10 cellular contexts compared by ENCODE assay signal in the genomic region with DNA sequence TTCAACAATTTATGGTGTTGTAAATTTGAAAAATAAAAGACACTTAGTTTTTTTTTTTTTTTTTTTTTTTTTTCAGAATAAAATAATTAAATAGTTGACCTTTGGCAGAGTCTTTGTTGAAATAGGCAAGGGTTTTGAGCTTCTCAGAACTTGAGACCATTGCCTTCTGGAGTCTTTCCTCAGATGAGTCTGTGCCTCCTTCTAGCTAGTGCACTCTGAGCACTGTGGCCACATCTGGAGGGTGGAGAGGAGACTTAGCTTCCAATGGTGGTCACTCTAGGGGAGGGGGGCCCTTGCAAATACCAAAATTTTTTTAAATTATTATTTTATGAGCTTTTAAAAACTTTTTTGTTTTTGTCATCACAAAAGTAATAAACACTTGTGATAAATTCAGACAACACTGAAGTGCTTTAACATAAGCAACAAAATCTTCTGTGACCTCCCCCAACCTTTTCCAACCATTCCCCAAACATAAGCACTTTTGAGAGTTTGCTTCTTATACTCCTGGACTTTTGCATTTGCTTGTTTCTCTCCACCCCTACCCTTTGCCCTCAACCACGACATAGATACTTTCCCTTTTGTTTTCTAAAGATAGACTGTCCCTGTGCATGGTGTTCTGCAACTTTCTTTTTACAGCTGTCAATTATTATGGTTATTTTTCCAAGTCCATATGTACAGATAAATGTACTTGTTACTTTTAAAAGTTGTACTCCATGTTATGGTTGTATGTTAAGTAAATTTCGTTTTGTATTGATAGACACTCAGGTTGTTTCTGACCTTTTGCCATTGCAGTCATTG. TPM values are rescaled to one million over a fixed set of nuclear protein-coding genes. Genes with fewer than 3 reads are reported as not detected.
A peak's percentile ranks its signal among the peaks of the same experiment; 100 is the strongest.
DNase-seq lines count a peak whose midpoint lies in the region; ATAC-seq and TF ChIP-seq lines count a peak whose summit lies in the region.
"Had no signal": no experiment of that assay in that cellular context is flagged by ENCODE, and none has a peak within 500 bp of the region (broad histone marks: within the 10 kb centered on the region; RNA-seq: fewer than 3 reads in every experiment).

No MANE protein-coding gene starts in this region.

- H4K20me1 ChIP-seq in PC-3 (ENCODE audit: low read length), result no peaks in the 10 kb centered on the region

- TF ChIP-seq CTCF in GM13976 (IDR thresholded peaks at IDR 0.05; ENCODE audit: borderline replicate concordance, control extremely low read depth, extremely low read depth, insufficient read depth, missing control alignments) (no peak), brain microvascular endothelial cell (IDR thresholded peaks at IDR 0.05; ENCODE audit: low read depth, low read length, missing control alignments) (no peak), PC-3 (conservative IDR thresholded peaks at IDR 0.05; ENCODE audit: low read depth, low read length) (no peak)

- H4K12ac ChIP-seq in trophoblast cell (ENCODE audit: low read depth, low read length), result no peak overlapping the region

- H2BK12ac ChIP-seq in trophoblast cell (ENCODE audit: low read length), result no peak overlapping the region

- H3K4me1 ChIP-seq in trophoblast cell (ENCODE audit: control insufficient read depth in 1 of 2, insufficient read depth in 2 of 2, low read length in 2 of 2) (no peaks in the 10 kb centered on the region), PC-3 (ENCODE audit: insufficient read depth, low read length) (peaks cover 12% of the 10 kb centered on the region)

- H3K9me2 ChIP-seq in PC-3 (replicated peaks; ENCODE audit: low read length), result no peaks in the 10 kb centered on the region

- no peak overlapping the region for H2AK5ac ChIP-seq in trophoblast cell (ENCODE audit: low read length)

- H2BK120ac ChIP-seq in trophoblast cell (ENCODE audit: insufficient read depth, low read length, poor library complexity), result no peak overlapping the region

- ATAC-seq in GM19467 (IDR thresholded peaks at IDR 0.05; ENCODE audit: unreplicated experiment), result peak; percentile 89
- peak; percentile 87 for ATAC-seq in HG03354 (IDR thresholded peaks at IDR 0.05; ENCODE audit: poor library complexity, severe bottlenecking, unreplicated experiment)
- no peak for ATAC-seq in PC-3
- ATAC-seq: Panc1 had no signal

- H3K36me3 Mint-ChIP-seq in immature natural killer cell, result no peaks in the 10 kb centered on the region
- H3K36me3 Mint-ChIP-seq: brain had no signal

- H2AFZ ChIP-seq in trophoblast cell (ENCODE audit: insufficient read depth, low read length, poor library complexity) (no peak overlapping the region), PC-3 (ENCODE audit: low read length) (no peak overlapping the region)

- H3K4ac ChIP-seq in trophoblast cell (ENCODE audit: low read depth, low read length), result no peak overlapping the region

- H3K4me2 ChIP-seq in trophoblast cell (ENCODE audit: low read length) (no peak overlapping the region), PC-3 (ENCODE audit: low read length) (no peak overlapping the region)

- no peak overlapping the region for H3K23ac ChIP-seq in trophoblast cell (ENCODE audit: low read length)

- H3K4me1 Mint-ChIP-seq in immature natural killer cell, result peaks cover 0 to 89% of the 10 kb centered on the region in 2 donors

- no peak overlapping the region for H4K8ac ChIP-seq in trophoblast cell (ENCODE audit: low read depth, low read length)

- H3K9me3 ChIP-seq in trophoblast cell (ENCODE audit: insufficient read depth, low read depth, low read length) (peaks cover 2% of the 10 kb centered on the region), PC-3 (ENCODE audit: low read length) (no peaks in the 10 kb centered on the region)

- H3K36me3 ChIP-seq in brain microvascular endothelial cell (replicated peaks) (no peaks in the 10 kb centered on the region), trophoblast cell (ENCODE audit: control insufficient read depth in 1 of 2, insufficient read depth in 2 of 2, low read length in 2 of 2) (no peaks in the 10 kb centered on the region), PC-3 (ENCODE audit: low read depth, low read length) (no peaks in the 10 kb centered on the region)

- intact Hi-C loops in PC-3 (cut with micrococcal nuclease), result no loop called here

- in situ Hi-C loops in GM13976 (cut with MboI; ENCODE audit: low sequenced_read_pairs, unreplicated experiment), result no loop called here
- in situ Hi-C loops in brain microvascular endothelial cell (cut with HindIII; ENCODE audit: low pct_ligation_motif_present, low sequenced_read_pairs), result no loop called here

- peak overlapping the region; percentile 47 to 90 (median 68) for H3K27ac Mint-ChIP-seq in immature natural killer cell

- BruUV-seq in PC-3 (replicated peaks; lab: Mats Ljungman, UMichigan), result no TSS peak

- H3K27me3 ChIP-seq in brain microvascular endothelial cell (replicated peaks) (no peaks in the 10 kb centered on the region), trophoblast cell (ENCODE audit: insufficient read depth, low read length) (no peaks in the 10 kb centered on the region), PC-3 (ENCODE audit: low read length) (no peaks in the 10 kb centered on the region)

- DNase-seq in GM13976 (ENCODE audit: low spot score), result peak; percentile 53
- DNase-seq in immature natural killer cell, result peak; percentile 25 to 31 (median 28)
- DNase-seq in brain microvascular endothelial cell, result no peak
- DNase-seq in NCI-H1417 treated with DMSO at 0.1 percent for 48 hours (lab: John Stamatoyannopoulos, UW), result no peak
- no peak for DNase-seq in trophoblast cell
- no peak for DNase-seq in PC-3

- H3K27me3 Mint-ChIP-seq in immature natural killer cell (ENCODE audit: low read depth in 3 of 3), result no peaks in the 10 kb centered on the region

- no peak overlapping the region for H4K91ac ChIP-seq in trophoblast cell (ENCODE audit: low read depth, low read length)

- WGBS in trophoblast cell (ENCODE audit: extremely low coverage, insufficient coverage, insufficient read length), result no CpG with 5 or more reads among the region's 2 CpGs

- no peaks in the 10 kb centered on the region for H3K9me3 Mint-ChIP-seq in immature natural killer cell
- H3K9me3 Mint-ChIP-seq: brain had no signal

- no peak overlapping the region for H3K18ac ChIP-seq in trophoblast cell (ENCODE audit: low read length)

- no peak overlapping the region for H3K14ac ChIP-seq in trophoblast cell (ENCODE audit: low read length)

- H3K27ac ChIP-seq in brain microvascular endothelial cell (no peak overlapping the region), trophoblast cell (ENCODE audit: low read depth, low read length) (no peak overlapping the region), PC-3 (ENCODE audit: low read length) (no peak overlapping the region)

- H2BK5ac ChIP-seq in trophoblast cell (ENCODE audit: low read depth, low read length, poor library complexity), result no peak overlapping the region

- no peaks in the 10 kb centered on the region for H3K79me1 ChIP-seq in trophoblast cell (ENCODE audit: low read length)

- CTCF ChIA-PET in PC-3 (lab: Charles Lee), result no interaction called here

- no peak overlapping the region for H3K4me3 ChIP-seq in brain microvascular endothelial cell (ENCODE audit: low read depth, low read length)
- no peak overlapping the region for H3K4me3 ChIP-seq in trophoblast cell (ENCODE audit: low read depth, low read length)
- no peak overlapping the region for H3K4me3 ChIP-seq in PC-3 (ENCODE audit: low read length)

- POLR2A ChIA-PET in PC-3 (lab: Charles Lee; ENCODE audit: unreplicated experiment), result no interaction called here

- H3F3A ChIP-seq in PC-3 (ENCODE audit: low read length, unreplicated experiment), result no peaks in the 10 kb centered on the region

- H3K79me2 ChIP-seq in trophoblast cell (ENCODE audit: control insufficient read depth, insufficient read depth, low read length, poor library complexity), result no peaks in the 10 kb centered on the region
- H3K79me2 ChIP-seq in PC-3 (ENCODE audit: low read length), result no peaks in the 10 kb centered on the region

- H3K9ac ChIP-seq in trophoblast cell (ENCODE audit: low read length) (no peak overlapping the region), PC-3 (ENCODE audit: low read length) (no peak overlapping the region)

- H3K4me3 Mint-ChIP-seq in immature natural killer cell, result peak overlapping the region; percentile 41 to 78 (median 68)
- H3K4me3 Mint-ChIP-seq: brain had no signal

RNA-seq across cellular contexts. Expression of gene BMAL1, which starts 41.1 kb away (rescaled TPM):
- polyA plus RNA-seq in immature natural killer cell, result 10 to 100 TPM; 20.2 to 29.6 (median 20.2) TPM
- 18.8 and 20.8 TPM in 2 replicates for polyA plus RNA-seq in trophoblast cell (2013)
- total RNA-seq in PC-3 (2014; rRNA removed), result 4.7 and 10.9 TPM in 2 replicates

Comparison
In these comparisons a context has a peak if more than half of its experiments do, and no peak if none do; other contexts are left out.
1. DNase-seq: peak in GM13976 (single experiment) and immature natural killer cell (3 of 3); none in brain microvascular endothelial cell (single experiment), NCI-H1417 treated with DMSO at 0.1 percent for 48 hours (single experiment), trophoblast cell (0 of 2) and PC-3 (single experiment).